ENCODE assay signal across 21 cellular contexts in genomic region chr1:231202125-231202633, GRCh38. TPM values are rescaled to one million over a fixed set of nuclear protein-coding genes. Genes with fewer than 3 reads are reported as not detected.
"Had no signal": no experiment of that assay in that cellular context is flagged by ENCODE, and none has a peak within 500 bp of the region (broad histone marks: within the 10 kb centered on the region; RNA-seq: fewer than 3 reads in every experiment).

No MANE protein-coding gene starts in this region.

- H3K4me3 Mint-ChIP-seq: activated CD8-positive, alpha-beta T cell treated with anti-CD3 and anti-CD28 coated beads, Interleukin-2, amount 10 ng/mL, durations not matched to agents 7 days and 5 days; brain; central memory CD8-positive, alpha-beta T cell; mesothelial cell of epicardium; neural crest cell; stimulated activated naive CD8-positive, alpha-beta T cell treated with anti-CD3 and anti-CD28 coated beads, Interleukin-15, Interleukin-2, amounts not matched to agents 100 ng/mL and 50 ng/mL, for 24 hours; type B pancreatic cell had no signal

- H3K36me3 ChIP-seq: esophagus muscularis mucosa, right lobe of liver, WERI-Rb-1 had no signal

- ATAC-seq: activated naive CD4-positive, alpha-beta T cell treated with anti-CD3 and anti-CD28 coated beads, Interleukin-2, amount 50 U/mL, for 72 hours; left colon had no signal

- H3K9me3 ChIP-seq: esophagus muscularis mucosa, right lobe of liver had no signal

- H3K9me3 Mint-ChIP-seq: activated naive CD4-positive, alpha-beta T cell treated with anti-CD3 and anti-CD28 coated beads, Interleukin-2, amount 50 U/mL, for 72 hours; brain; central memory CD8-positive, alpha-beta T cell; mesothelial cell of epicardium; neural crest cell; stimulated activated naive CD8-positive, alpha-beta T cell treated with anti-CD3 and anti-CD28 coated beads, Interleukin-15, Interleukin-2, amounts not matched to agents 100 ng/mL and 50 ng/mL, for 24 hours; type B pancreatic cell had no signal

- H3K27ac Mint-ChIP-seq: activated CD8-positive, alpha-beta T cell treated with anti-CD3 and anti-CD28 coated beads, Interleukin-2, amount 10 ng/mL, durations not matched to agents 7 days and 5 days; brain; mesothelial cell of epicardium; stimulated activated naive CD8-positive, alpha-beta T cell treated with anti-CD3 and anti-CD28 coated beads, Interleukin-15, Interleukin-2, amounts not matched to agents 100 ng/mL and 50 ng/mL, for 24 hours; type B pancreatic cell had no signal

- H3K4me1 ChIP-seq: right lobe of liver had no signal

- H3K4me2 ChIP-seq: smooth muscle cell had no signal

- H3K4me1 Mint-ChIP-seq: brain, mesothelial cell of epicardium, neural crest cell had no signal

- H3K36me3 Mint-ChIP-seq: activated naive CD4-positive, alpha-beta T cell treated with anti-CD3 and anti-CD28 coated beads, Interleukin-2, amount 50 U/mL, for 72 hours; mesothelial cell of epicardium; type B pancreatic cell had no signal

- H3K27me3 ChIP-seq: right lobe of liver had no signal

- H3K4me3 ChIP-seq: coronary artery, esophagus muscularis mucosa, lung, right lobe of liver, smooth muscle cell had no signal

- DNase-seq: activated CD4-positive, alpha-beta T cell treated with anti-CD3 and anti-CD28 coated beads for 4 hours; activated CD8-positive, alpha-beta memory T cell treated with anti-CD3 and anti-CD28 coated beads, Interleukin-2, amount 50 U/mL, for 4 hours; activated gamma-delta T cell; activated T-cell treated with anti-CD3 and anti-CD28 coated beads, Interleukin-2, amount 50 U/mL, for 48 hours; left colon; right lobe of liver; WERI-Rb-1 had no signal

RNA-seq across cellular contexts. Expression of gene TRIM67, which starts 40.3 kb away (rescaled TPM):
- total RNA-seq: activated CD8-positive, alpha-beta T cell treated with anti-CD3 and anti-CD28 coated beads, Interleukin-2, amount 10 ng/mL, durations not matched to agents 7 days and 5 days; pulmonary artery endothelial cell; right lobe of liver; T-helper 2 cell treated with Interferon-gamma antibody and Interleukin-4, amounts not matched to agents 100 ng/mL and 5 ng/mL, for 36 hours had no signal
